ENCODE assay signal across 1 cellular context in the genomic region with DNA sequence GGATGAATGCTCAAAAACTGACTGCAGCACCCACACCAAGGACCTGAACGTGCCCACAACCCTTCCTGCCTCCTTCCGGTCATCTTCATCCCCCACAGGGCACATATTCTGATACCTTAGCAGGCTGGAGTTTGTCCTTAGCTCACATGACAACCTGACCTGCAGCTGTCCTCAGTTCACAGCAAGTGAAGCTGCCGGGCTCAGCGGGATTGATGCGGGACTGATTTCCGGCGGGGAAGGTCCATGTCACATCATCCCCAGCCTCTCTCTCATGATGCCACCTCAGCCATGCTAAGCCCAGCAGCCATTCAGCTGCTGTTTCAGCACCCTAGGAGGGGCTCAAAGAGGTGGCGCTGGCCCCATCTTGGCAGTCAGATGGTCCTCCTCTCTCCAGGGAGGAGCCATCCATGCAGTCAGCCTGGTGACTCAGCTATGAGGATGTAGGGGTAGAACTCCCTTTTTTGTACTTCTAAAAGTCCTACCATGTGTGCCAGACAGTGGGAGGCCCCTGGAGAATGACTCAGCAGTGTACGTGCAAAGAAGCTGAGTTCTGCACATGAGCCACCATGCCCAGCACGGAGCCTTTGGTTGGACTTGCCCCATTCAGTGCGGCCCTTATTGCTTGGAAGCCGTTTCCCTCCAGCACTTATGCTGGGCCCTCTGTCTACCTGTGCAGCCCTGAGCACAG.
TF ChIP-seq lines count a peak whose summit lies in the region.

No MANE protein-coding gene starts in this region.

TF ChIP-seq in K562, 482 proteins besides CTCF, POLR2A, EP300 and RAD21 (continued from another document and continues in another):
- TF ChIP-seq, protein P1, sequence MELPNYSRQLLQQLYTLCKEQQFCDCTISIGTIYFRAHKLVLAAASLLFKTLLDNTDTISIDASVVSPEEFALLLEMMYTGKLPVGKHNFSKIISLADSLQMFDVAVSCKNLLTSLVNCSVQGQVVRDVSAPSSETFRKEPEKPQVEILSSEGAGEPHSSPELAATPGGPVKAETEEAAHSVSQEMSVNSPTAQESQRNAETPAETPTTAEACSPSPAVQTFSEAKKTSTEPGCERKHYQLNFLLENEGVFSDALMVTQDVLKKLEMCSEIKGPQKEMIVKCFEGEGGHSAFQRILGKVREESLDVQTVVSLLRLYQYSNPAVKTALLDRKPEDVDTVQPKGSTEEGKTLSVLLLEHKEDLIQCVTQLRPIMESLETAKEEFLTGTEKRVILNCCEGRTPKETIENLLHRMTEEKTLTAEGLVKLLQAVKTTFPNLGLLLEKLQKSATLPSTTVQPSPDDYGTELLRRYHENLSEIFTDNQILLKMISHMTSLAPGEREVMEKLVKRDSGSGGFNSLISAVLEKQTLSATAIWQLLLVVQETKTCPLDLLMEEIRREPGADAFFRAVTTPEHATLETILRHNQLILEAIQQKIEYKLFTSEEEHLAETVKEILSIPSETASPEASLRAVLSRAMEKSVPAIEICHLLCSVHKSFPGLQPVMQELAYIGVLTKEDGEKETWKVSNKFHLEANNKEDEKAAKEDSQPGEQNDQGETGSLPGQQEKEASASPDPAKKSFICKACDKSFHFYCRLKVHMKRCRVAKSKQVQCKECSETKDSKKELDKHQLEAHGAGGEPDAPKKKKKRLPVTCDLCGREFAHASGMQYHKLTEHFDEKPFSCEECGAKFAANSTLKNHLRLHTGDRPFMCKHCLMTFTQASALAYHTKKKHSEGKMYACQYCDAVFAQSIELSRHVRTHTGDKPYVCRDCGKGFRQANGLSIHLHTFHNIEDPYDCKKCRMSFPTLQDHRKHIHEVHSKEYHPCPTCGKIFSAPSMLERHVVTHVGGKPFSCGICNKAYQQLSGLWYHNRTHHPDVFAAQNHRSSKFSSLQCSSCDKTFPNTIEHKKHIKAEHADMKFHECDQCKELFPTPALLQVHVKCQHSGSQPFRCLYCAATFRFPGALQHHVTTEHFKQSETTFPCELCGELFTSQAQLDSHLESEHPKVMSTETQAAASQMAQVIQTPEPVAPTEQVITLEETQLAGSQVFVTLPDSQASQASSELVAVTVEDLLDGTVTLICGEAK (IDR thresholded peaks at IDR 0.05), result no peak
- TF ChIP-seq, protein P1 (CRISPR knock-in tag; IDR thresholded peaks at IDR 0.05), result no peak
- TF ChIP-seq TGIF2 (CRISPR knock-in tag; IDR thresholded peaks at IDR 0.05) (no peak), ZNF57 (CRISPR knock-in tag; IDR thresholded peaks at IDR 0.05) (no peak), POLR2B (IDR thresholded peaks at IDR 0.05; ENCODE audit: low read depth, partially characterized antibody) (no peak), SMAD3 (CRISPR knock-in tag; conservative IDR thresholded peaks at IDR 0.05) (no peak), ATF7 (IDR thresholded peaks at IDR 0.05) (0 out of 2 replicates have a peak, but pooled peaks have one; percentile 10), CCNT2 (IDR thresholded peaks at IDR 0.05; ENCODE audit: borderline replicate concordance, extremely low read depth, insufficient read length, low read depth, low read length) (no peak), ZNF263 (CRISPR knock-in tag; IDR thresholded peaks at IDR 0.05; ENCODE audit: borderline replicate concordance) (peak; percentile 83; the same call in 1 of the 2 replicates), SMARCE1 (IDR thresholded peaks at IDR 0.05) (peak; percentile 50; the same call in 1 of the 2 replicates), SIN3B (IDR thresholded peaks at IDR 0.05; ENCODE audit: low read depth) (no peak), RBFOX2 (IDR thresholded peaks at IDR 0.05; ENCODE audit: low read depth, low read length) (no peak), KDM5B (IDR thresholded peaks at IDR 0.05; ENCODE audit: insufficient replicate concordance, low read depth, low read length) (no peak), ZNF436 (CRISPR knock-in tag; IDR thresholded peaks at IDR 0.05) (no peak), FOS (IDR thresholded peaks at IDR 0.05; ENCODE audit: extremely low read depth, insufficient read length) (no peak), ZNF551 (CRISPR knock-in tag; IDR thresholded peaks at IDR 0.05) (no peak), RBM14 (IDR thresholded peaks at IDR 0.05; ENCODE audit: borderline replicate concordance, insufficient read depth, low read depth, low read length) (no peak), NFE2 (IDR thresholded peaks at IDR 0.05; ENCODE audit: low read depth) (peak; percentile 94), ZNF274 (IDR thresholded peaks at IDR 0.05; ENCODE audit: borderline replicate concordance, low read depth, low read length) (no peak), MCM5 (IDR thresholded peaks at IDR 0.05; ENCODE audit: low read depth) (no peak), ILK (tag; IDR thresholded peaks at IDR 0.05; ENCODE audit: borderline replicate concordance, low read depth) (no peak), GTF2E2 (tag; IDR thresholded peaks at IDR 0.05) (no peak), PCBP1 (IDR thresholded peaks at IDR 0.05; ENCODE audit: low read depth, low read length, poor library complexity, severe bottlenecking) (no peak), NFYB (IDR thresholded peaks at IDR 0.05; ENCODE audit: extremely low read depth, insufficient read length) (no peak), HNRNPLL (IDR thresholded peaks at IDR 0.05; ENCODE audit: low read depth, low read length, poor library complexity, severe bottlenecking) (no peak), ZNF253 (CRISPR knock-in tag; conservative IDR thresholded peaks at IDR 0.05) (no peak), MAFF (IDR thresholded peaks at IDR 0.05; ENCODE audit: low read length) (peak; percentile 89), JUND (IDR thresholded peaks at IDR 0.05; ENCODE audit: borderline replicate concordance, low read depth, low read length) (peak; percentile 79), JUND (tag; IDR thresholded peaks at IDR 0.05; ENCODE audit: borderline replicate concordance, low read depth, low read length) (peak; percentile 72; the same call in 2 of the 3 replicates), BHLHE40 (IDR thresholded peaks at IDR 0.05; ENCODE audit: low read length) (peak; percentile 66), MYNN (IDR thresholded peaks at IDR 0.05) (peak; percentile 62), MYNN (CRISPR knock-in tag; IDR thresholded peaks at IDR 0.05) (no peak)
- TF ChIP-seq, protein P2, sequence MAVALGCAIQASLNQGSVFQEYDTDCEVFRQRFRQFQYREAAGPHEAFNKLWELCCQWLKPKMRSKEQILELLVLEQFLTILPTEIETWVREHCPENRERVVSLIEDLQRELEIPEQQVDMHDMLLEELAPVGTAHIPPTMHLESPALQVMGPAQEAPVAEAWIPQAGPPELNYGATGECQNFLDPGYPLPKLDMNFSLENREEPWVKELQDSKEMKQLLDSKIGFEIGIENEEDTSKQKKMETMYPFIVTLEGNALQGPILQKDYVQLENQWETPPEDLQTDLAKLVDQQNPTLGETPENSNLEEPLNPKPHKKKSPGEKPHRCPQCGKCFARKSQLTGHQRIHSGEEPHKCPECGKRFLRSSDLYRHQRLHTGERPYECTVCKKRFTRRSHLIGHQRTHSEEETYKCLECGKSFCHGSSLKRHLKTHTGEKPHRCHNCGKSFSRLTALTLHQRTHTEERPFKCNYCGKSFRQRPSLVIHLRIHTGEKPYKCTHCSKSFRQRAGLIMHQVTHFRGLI (CRISPR knock-in tag; IDR thresholded peaks at IDR 0.05), result no peak
- TF ChIP-seq, protein P3, sequence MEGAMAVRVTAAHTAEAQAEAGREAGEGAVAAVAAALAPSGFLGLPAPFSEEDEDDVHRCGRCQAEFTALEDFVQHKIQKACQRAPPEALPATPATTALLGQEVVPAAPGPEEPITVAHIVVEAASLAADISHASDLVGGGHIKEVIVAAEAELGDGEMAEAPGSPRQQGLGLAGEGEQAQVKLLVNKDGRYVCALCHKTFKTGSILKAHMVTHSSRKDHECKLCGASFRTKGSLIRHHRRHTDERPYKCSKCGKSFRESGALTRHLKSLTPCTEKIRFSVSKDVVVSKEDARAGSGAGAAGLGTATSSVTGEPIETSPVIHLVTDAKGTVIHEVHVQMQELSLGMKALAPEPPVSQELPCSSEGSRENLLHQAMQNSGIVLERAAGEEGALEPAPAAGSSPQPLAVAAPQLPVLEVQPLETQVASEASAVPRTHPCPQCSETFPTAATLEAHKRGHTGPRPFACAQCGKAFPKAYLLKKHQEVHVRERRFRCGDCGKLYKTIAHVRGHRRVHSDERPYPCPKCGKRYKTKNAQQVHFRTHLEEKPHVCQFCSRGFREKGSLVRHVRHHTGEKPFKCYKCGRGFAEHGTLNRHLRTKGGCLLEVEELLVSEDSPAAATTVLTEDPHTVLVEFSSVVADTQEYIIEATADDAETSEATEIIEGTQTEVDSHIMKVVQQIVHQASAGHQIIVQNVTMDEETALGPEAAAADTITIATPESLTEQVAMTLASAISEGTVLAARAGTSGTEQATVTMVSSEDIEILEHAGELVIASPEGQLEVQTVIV (CRISPR knock-in tag; IDR thresholded peaks at IDR 0.05; ENCODE audit: borderline replicate concordance), result no peak
- TF ChIP-seq, protein P4, sequence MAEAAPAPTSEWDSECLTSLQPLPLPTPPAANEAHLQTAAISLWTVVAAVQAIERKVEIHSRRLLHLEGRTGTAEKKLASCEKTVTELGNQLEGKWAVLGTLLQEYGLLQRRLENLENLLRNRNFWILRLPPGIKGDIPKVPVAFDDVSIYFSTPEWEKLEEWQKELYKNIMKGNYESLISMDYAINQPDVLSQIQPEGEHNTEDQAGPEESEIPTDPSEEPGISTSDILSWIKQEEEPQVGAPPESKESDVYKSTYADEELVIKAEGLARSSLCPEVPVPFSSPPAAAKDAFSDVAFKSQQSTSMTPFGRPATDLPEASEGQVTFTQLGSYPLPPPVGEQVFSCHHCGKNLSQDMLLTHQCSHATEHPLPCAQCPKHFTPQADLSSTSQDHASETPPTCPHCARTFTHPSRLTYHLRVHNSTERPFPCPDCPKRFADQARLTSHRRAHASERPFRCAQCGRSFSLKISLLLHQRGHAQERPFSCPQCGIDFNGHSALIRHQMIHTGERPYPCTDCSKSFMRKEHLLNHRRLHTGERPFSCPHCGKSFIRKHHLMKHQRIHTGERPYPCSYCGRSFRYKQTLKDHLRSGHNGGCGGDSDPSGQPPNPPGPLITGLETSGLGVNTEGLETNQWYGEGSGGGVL (CRISPR knock-in tag; IDR thresholded peaks at IDR 0.05), result no peak
- TF ChIP-seq, protein P5, sequence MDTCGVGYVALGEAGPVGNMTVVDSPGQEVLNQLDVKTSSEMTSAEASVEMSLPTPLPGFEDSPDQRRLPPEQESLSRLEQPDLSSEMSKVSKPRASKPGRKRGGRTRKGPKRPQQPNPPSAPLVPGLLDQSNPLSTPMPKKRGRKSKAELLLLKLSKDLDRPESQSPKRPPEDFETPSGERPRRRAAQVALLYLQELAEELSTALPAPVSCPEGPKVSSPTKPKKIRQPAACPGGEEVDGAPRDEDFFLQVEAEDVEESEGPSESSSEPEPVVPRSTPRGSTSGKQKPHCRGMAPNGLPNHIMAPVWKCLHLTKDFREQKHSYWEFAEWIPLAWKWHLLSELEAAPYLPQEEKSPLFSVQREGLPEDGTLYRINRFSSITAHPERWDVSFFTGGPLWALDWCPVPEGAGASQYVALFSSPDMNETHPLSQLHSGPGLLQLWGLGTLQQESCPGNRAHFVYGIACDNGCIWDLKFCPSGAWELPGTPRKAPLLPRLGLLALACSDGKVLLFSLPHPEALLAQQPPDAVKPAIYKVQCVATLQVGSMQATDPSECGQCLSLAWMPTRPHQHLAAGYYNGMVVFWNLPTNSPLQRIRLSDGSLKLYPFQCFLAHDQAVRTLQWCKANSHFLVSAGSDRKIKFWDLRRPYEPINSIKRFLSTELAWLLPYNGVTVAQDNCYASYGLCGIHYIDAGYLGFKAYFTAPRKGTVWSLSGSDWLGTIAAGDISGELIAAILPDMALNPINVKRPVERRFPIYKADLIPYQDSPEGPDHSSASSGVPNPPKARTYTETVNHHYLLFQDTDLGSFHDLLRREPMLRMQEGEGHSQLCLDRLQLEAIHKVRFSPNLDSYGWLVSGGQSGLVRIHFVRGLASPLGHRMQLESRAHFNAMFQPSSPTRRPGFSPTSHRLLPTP (IDR thresholded peaks at IDR 0.05; ENCODE audit: borderline replicate concordance, extremely low read depth, insufficient read length), result no peak
- TF ChIP-seq, protein P6, sequence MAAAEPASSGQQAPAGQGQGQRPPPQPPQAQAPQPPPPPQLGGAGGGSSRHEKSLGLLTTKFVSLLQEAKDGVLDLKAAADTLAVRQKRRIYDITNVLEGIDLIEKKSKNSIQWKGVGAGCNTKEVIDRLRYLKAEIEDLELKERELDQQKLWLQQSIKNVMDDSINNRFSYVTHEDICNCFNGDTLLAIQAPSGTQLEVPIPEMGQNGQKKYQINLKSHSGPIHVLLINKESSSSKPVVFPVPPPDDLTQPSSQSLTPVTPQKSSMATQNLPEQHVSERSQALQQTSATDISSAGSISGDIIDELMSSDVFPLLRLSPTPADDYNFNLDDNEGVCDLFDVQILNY (CRISPR knock-in tag; IDR thresholded peaks at IDR 0.05), result no peak
- TF ChIP-seq, protein P7, sequence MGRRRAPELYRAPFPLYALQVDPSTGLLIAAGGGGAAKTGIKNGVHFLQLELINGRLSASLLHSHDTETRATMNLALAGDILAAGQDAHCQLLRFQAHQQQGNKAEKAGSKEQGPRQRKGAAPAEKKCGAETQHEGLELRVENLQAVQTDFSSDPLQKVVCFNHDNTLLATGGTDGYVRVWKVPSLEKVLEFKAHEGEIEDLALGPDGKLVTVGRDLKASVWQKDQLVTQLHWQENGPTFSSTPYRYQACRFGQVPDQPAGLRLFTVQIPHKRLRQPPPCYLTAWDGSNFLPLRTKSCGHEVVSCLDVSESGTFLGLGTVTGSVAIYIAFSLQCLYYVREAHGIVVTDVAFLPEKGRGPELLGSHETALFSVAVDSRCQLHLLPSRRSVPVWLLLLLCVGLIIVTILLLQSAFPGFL (CRISPR knock-in tag; IDR thresholded peaks at IDR 0.05), result no peak
